In genomic region chr6:4349323-4349722, GRCh38 we compare ENCODE assay signal across 23 cellular contexts.
A peak's percentile ranks its signal among the peaks of the same experiment; 100 is the strongest.
DNase-seq lines count a peak whose midpoint lies in the region; ATAC-seq and TF ChIP-seq lines count a peak whose summit lies in the region.
"Had no signal": no experiment of that assay in that cellular context is flagged by ENCODE, and none has a peak within 500 bp of the region (broad histone marks: within the 10 kb centered on the region; RNA-seq: fewer than 3 reads in every experiment).

No MANE protein-coding gene starts in this region.

- no peak for TF ChIP-seq CTCF in activated CD8-positive, alpha-beta T cell treated with anti-CD3 and anti-CD28 coated beads for 36 hours (IDR thresholded peaks at IDR 0.05)
- no peak for TF ChIP-seq CTCF in MM.1S (IDR thresholded peaks at IDR 0.05; ENCODE audit: low read length)

- intact Hi-C loops in activated CD8-positive, alpha-beta T cell treated with anti-CD3 and anti-CD28 coated beads for 36 hours (cut with micrococcal nuclease), result no loop called here

- H3K9ac ChIP-seq in rectal smooth muscle tissue (ENCODE audit: low read length), result no peak overlapping the region
- H3K9ac ChIP-seq in MM.1S (ENCODE audit: low read length), result no peak overlapping the region

- CTCF ChIA-PET in activated CD8-positive, alpha-beta T cell treated with anti-CD3 and anti-CD28 coated beads, Interleukin-2, amount 10 ng/mL, durations not matched to agents 7 days and 5 days (lab: Charles Lee), result no interaction called here
- CTCF ChIA-PET in activated CD8-positive, alpha-beta T cell treated with anti-CD3 and anti-CD28 coated beads for 36 hours (lab: Charles Lee), result no interaction called here

- H3K27ac ChIP-seq in rectal smooth muscle tissue (ENCODE audit: low read depth, low read length) (peak overlapping the region; percentile 66), MM.1S (ENCODE audit: low read length) (no peak overlapping the region)
- H3K27ac ChIP-seq: 22Rv1, HL-60 had no signal

- H3K4me1 Mint-ChIP-seq in activated CD8-positive, alpha-beta T cell treated with anti-CD3 and anti-CD28 coated beads, Interleukin-2, amount 10 ng/mL, durations not matched to agents 7 days and 5 days (ENCODE audit: low read depth), result no peaks in the 10 kb centered on the region
- no peaks in the 10 kb centered on the region for H3K4me1 Mint-ChIP-seq in activated CD8-positive, alpha-beta T cell treated with anti-CD3 and anti-CD28 coated beads for 36 hours (ENCODE audit: low read depth)
- H3K4me1 Mint-ChIP-seq: CD8-positive, alpha-beta memory T cell had no signal

- H3K27ac Mint-ChIP-seq in activated CD8-positive, alpha-beta T cell treated with anti-CD3 and anti-CD28 coated beads, Interleukin-2, amount 10 ng/mL, durations not matched to agents 7 days and 5 days, result no peak overlapping the region
- no peak overlapping the region for H3K27ac Mint-ChIP-seq in activated CD8-positive, alpha-beta T cell treated with anti-CD3 and anti-CD28 coated beads for 36 hours
- H3K27ac Mint-ChIP-seq: CD14-positive monocyte; CD8-positive, alpha-beta memory T cell had no signal

- ATAC-seq in activated CD8-positive, alpha-beta T cell treated with anti-CD3 and anti-CD28 coated beads, Interleukin-2, amount 10 ng/mL, durations not matched to agents 7 days and 5 days, result no peak
- no peak for ATAC-seq in activated CD8-positive, alpha-beta T cell treated with anti-CD3 and anti-CD28 coated beads for 36 hours
- ATAC-seq: Panc1 had no signal

- no peaks in the 10 kb centered on the region for H3K36me3 ChIP-seq in rectal smooth muscle tissue (ENCODE audit: control insufficient read depth, insufficient read depth, low read length)
- no peaks in the 10 kb centered on the region for H3K36me3 ChIP-seq in MM.1S (replicated peaks; ENCODE audit: insufficient read depth, low read length)
- H3K36me3 ChIP-seq: BE2C had no signal

- H3K9me3 ChIP-seq in MM.1S (replicated peaks; ENCODE audit: insufficient read depth, low read length), result no peaks in the 10 kb centered on the region
- H3K9me3 ChIP-seq: BE2C had no signal

- H3K27me3 ChIP-seq in rectal smooth muscle tissue (ENCODE audit: control insufficient read depth, insufficient read depth, low read length) (no peaks in the 10 kb centered on the region), MM.1S (replicated peaks; ENCODE audit: insufficient read depth, low read length) (no peaks in the 10 kb centered on the region)

- H3K9me2 ChIP-seq in MM.1S (replicated peaks; ENCODE audit: insufficient read depth, low read length), result no peaks in the 10 kb centered on the region

- no peak overlapping the region for H3K4me3 ChIP-seq in rectal smooth muscle tissue (ENCODE audit: low read length)
- H3K4me3 ChIP-seq in MM.1S (ENCODE audit: low read length), result no peak overlapping the region

- no peaks in the 10 kb centered on the region for H3F3A ChIP-seq in MM.1S (ENCODE audit: insufficient read depth, low read length)

- no peaks in the 10 kb centered on the region for H3K79me2 ChIP-seq in MM.1S (ENCODE audit: low read length)

- peaks cover 14% of the 10 kb centered on the region for H3K4me1 ChIP-seq in rectal smooth muscle tissue (ENCODE audit: control insufficient read depth, insufficient read depth, low read length)
- H3K4me1 ChIP-seq in MM.1S (ENCODE audit: low read length), result no peaks in the 10 kb centered on the region
- H3K4me1 ChIP-seq: BE2C had no signal

- POLR2A ChIA-PET in activated CD8-positive, alpha-beta T cell treated with anti-CD3 and anti-CD28 coated beads, Interleukin-2, amount 10 ng/mL, durations not matched to agents 7 days and 5 days (lab: Charles Lee), result interaction anchor here (0.6 kb wide), 1 partner anchor 335 kb away, joined by 5 read pairs; no protein-coding TSS in a partner anchor
- POLR2A ChIA-PET in activated CD8-positive, alpha-beta T cell treated with anti-CD3 and anti-CD28 coated beads for 36 hours (lab: Charles Lee), result no interaction called here

- peaks cover 2% of the 10 kb centered on the region for H3K27me3 Mint-ChIP-seq in activated CD8-positive, alpha-beta T cell treated with anti-CD3 and anti-CD28 coated beads, Interleukin-2, amount 10 ng/mL, durations not matched to agents 7 days and 5 days (ENCODE audit: low read depth)
- no peaks in the 10 kb centered on the region for H3K27me3 Mint-ChIP-seq in activated CD8-positive, alpha-beta T cell treated with anti-CD3 and anti-CD28 coated beads for 36 hours

- no peaks in the 10 kb centered on the region for H3K9me3 Mint-ChIP-seq in activated CD8-positive, alpha-beta T cell treated with anti-CD3 and anti-CD28 coated beads, Interleukin-2, amount 10 ng/mL, durations not matched to agents 7 days and 5 days (ENCODE audit: insufficient read depth)
- no peaks in the 10 kb centered on the region for H3K9me3 Mint-ChIP-seq in activated CD8-positive, alpha-beta T cell treated with anti-CD3 and anti-CD28 coated beads for 36 hours
- H3K9me3 Mint-ChIP-seq: CD8-positive, alpha-beta memory T cell had no signal

- no peaks in the 10 kb centered on the region for H4K20me1 ChIP-seq in MM.1S (ENCODE audit: insufficient read depth, low read length)

- no peaks in the 10 kb centered on the region for H3K36me3 Mint-ChIP-seq in activated CD8-positive, alpha-beta T cell treated with anti-CD3 and anti-CD28 coated beads, Interleukin-2, amount 10 ng/mL, durations not matched to agents 7 days and 5 days (ENCODE audit: low read depth)
- H3K36me3 Mint-ChIP-seq in activated CD8-positive, alpha-beta T cell treated with anti-CD3 and anti-CD28 coated beads for 36 hours (ENCODE audit: low read depth), result no peaks in the 10 kb centered on the region
- H3K36me3 Mint-ChIP-seq: CD14-positive monocyte; CD8-positive, alpha-beta memory T cell had no signal

- no peak overlapping the region for H2AFZ ChIP-seq in MM.1S (ENCODE audit: low read length)

- no peak overlapping the region for H3K4me2 ChIP-seq in MM.1S (ENCODE audit: low read depth, low read length)

- H3K4me3 Mint-ChIP-seq in activated CD8-positive, alpha-beta T cell treated with anti-CD3 and anti-CD28 coated beads, Interleukin-2, amount 10 ng/mL, durations not matched to agents 7 days and 5 days, result no peak overlapping the region
- H3K4me3 Mint-ChIP-seq in activated CD8-positive, alpha-beta T cell treated with anti-CD3 and anti-CD28 coated beads for 36 hours, result no peak overlapping the region
- H3K4me3 Mint-ChIP-seq: CD14-positive monocyte; CD8-positive, alpha-beta memory T cell had no signal

- DNase-seq in activated CD8-positive, alpha-beta T cell treated with anti-CD3 and anti-CD28 coated beads, Interleukin-2, amount 10 ng/mL, durations not matched to agents 7 days and 5 days, result peak; percentile 8
- DNase-seq in activated CD8-positive, alpha-beta T cell treated with anti-CD3 and anti-CD28 coated beads for 36 hours, result no peak
- DNase-seq in islet precursor cell, result peak; percentile 35
- DNase-seq in HuH-7 (ENCODE audit: low spot score), result no peak
- no peak for DNase-seq in MM.1S
- DNase-seq in NCI-H187 (lab: John Stamatoyannopoulos, UW), result no peak
- no peak for DNase-seq in OCI-M1 (lab: John Stamatoyannopoulos, UW)
- DNase-seq: ACHN; BE2C; CD8-positive, alpha-beta memory T cell; DMS79 treated with DMSO at 0.1 percent for 48 hours; Kasumi-1; NCI-H1417; NCI-H1694; NCI-H2081; NCI-H2227 treated with DMSO at 0.1 percent for 48 hours; NCI-H526 treated with DMSO at 0.1 percent for 48 hours; SHP77 treated with DMSO at 0.1 percent for 48 hours had no signal

Comparison
In these comparisons a context has a peak if more than half of its experiments do, and no peak if none do; other contexts are left out.
1. DNase-seq: peak in activated CD8-positive, alpha-beta T cell treated with anti-CD3 and anti-CD28 coated beads, Interleukin-2, amount 10 ng/mL, durations not matched to agents 7 days and 5 days (single experiment) and islet precursor cell (single experiment); none in activated CD8-positive, alpha-beta T cell treated with anti-CD3 and anti-CD28 coated beads for 36 hours (single experiment), HuH-7 (single experiment), MM.1S (single experiment), NCI-H187 (0 of 2) and OCI-M1 (single experiment).